ENCODE assay signal across 25 cellular contexts in the genomic region with DNA sequence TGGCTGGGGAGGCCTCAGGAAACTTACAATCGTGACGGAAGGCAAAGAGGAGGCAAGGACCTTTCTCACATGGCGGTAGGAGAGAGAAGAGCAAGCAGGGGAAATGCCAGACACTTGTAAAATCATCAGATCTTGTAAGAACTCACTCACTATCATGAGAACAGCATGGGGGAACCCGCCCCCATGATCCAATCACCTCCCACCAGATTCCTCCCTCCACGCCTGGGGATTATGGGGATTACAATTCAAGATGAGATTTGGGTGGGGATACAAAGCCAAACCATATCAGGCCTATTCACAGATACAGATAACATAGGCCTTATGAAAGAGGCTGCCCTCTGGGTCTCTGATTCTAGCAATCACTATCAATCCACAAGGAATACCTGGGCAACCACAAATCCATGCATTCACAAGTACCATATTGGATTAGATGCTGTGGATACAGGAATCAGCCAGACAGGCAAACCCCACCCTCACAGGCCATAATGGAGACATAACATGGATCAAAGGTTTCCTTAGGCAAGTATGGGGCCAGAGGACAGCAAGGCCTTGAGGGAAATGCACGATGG.
DNase-seq lines count a peak whose midpoint lies in the region; ATAC-seq and TF ChIP-seq lines count a peak whose summit lies in the region.
"Had no signal": no experiment of that assay in that cellular context is flagged by ENCODE, and none has a peak within 500 bp of the region (broad histone marks: within the 10 kb centered on the region; RNA-seq: fewer than 3 reads in every experiment).

No MANE protein-coding gene starts in this region.

- no peak overlapping the region for H2AFZ ChIP-seq in GM23248

- no peak overlapping the region for H3K9ac ChIP-seq in GM23248
- no peak overlapping the region for H3K9ac ChIP-seq in endodermal cell (ENCODE audit: extremely low read depth, low read length, poor library complexity, severe bottlenecking)

- peaks cover 30% of the 10 kb centered on the region for H3K4me1 Mint-ChIP-seq in endodermal cell
- H3K4me1 Mint-ChIP-seq: CD4-positive, CD25-positive, alpha-beta regulatory T cell; naive thymus-derived CD8-positive, alpha-beta T cell had no signal

- TF ChIP-seq CTCF in Panc1 (IDR thresholded peaks at IDR 0.05) (no peak), endodermal cell (conservative IDR thresholded peaks at IDR 0.05) (no peak), brain microvascular endothelial cell (IDR thresholded peaks at IDR 0.05; ENCODE audit: low read depth, low read length, missing control alignments) (no peak)

- no peaks in the 10 kb centered on the region for H3K9me3 Mint-ChIP-seq in endodermal cell
- H3K9me3 Mint-ChIP-seq: activated T-helper 2 cell treated with anti-CD3 and anti-CD28 coated beads, Interferon-gamma antibody, Interleukin-2, Interleukin-4, amounts not matched to agents 10 μg/mL and 5 μg/mL and 100 μg/mL, durations not matched to agents 14 hours and 24 hours and 36 hours had no signal

- 94 to 97% methylated on average over 6 of the region's 6 CpGs for WGBS in GM23248 (ENCODE audit: low coverage in 1 of 2, low lambda C conversion rate in 2 of 2, missing lambda C conversion rate in 2 of 2), 2 experiments
- 45 to 80% methylated on average over 4 to 5 of the region's 6 CpGs for WGBS in endodermal cell (ENCODE audit: insufficient coverage in 1 of 2, insufficient read length in 1 of 2), 2 experiments

- H3K4me1 ChIP-seq in GM23248 (ENCODE audit: insufficient read depth) = peaks cover 35% of the 10 kb centered on the region
- peaks cover 52% of the 10 kb centered on the region for H3K4me1 ChIP-seq in Panc1 (ENCODE audit: control insufficient read depth, insufficient read depth, low read length)
- H3K4me1 ChIP-seq in endodermal cell (ENCODE audit: control insufficient read depth, insufficient read depth, low read length) = no peaks in the 10 kb centered on the region

- no peaks in the 10 kb centered on the region for H3K36me3 ChIP-seq in GM23248 (ENCODE audit: low read depth)
- H3K36me3 ChIP-seq in Panc1 (ENCODE audit: control insufficient read depth, insufficient read depth, low read length) = peaks cover 7% of the 10 kb centered on the region; the same call in 1 of the 2 replicates
- H3K36me3 ChIP-seq in endodermal cell (ENCODE audit: control insufficient read depth, insufficient read depth, low read length) = no peaks in the 10 kb centered on the region
- peaks cover 15% of the 10 kb centered on the region for H3K36me3 ChIP-seq in brain microvascular endothelial cell (replicated peaks)
- H3K36me3 ChIP-seq: left ventricle myocardium inferior, SJSA1, upper lobe of right lung had no signal

- POLR2A ChIA-PET in Panc1 (lab: Charles Lee) = interaction anchor here (0.6 kb wide), 2 partner anchors 11 to 254 kb away, joined by 5 to 10 read pairs; no protein-coding TSS in a partner anchor

- no peaks in the 10 kb centered on the region for H3K9me2 ChIP-seq in GM23248 (ENCODE audit: insufficient read depth)

- H3K27me3 Mint-ChIP-seq in endodermal cell (ENCODE audit: insufficient read depth) = peaks cover 87% of the 10 kb centered on the region

- DNase-seq in GM23248 (no peak), Panc1 (ENCODE audit: low read depth, low spot score) (no peak), endodermal cell (peak; percentile 84), brain microvascular endothelial cell (no peak)
- no peak for DNase-seq in stimulated activated CD4-positive, alpha-beta T cell treated with anti-CD3 and anti-CD28 coated beads, Interleukin-2, amount 100 ng/mL, for 48 hours
- DNase-seq: activated CD4-positive, CD25-positive, alpha-beta regulatory T cell treated with anti-CD3 and anti-CD28 coated beads, Interleukin-2, amount 50 U/mL, for 72 hours; activated CD8-positive, alpha-beta T cell treated with anti-CD3 and anti-CD28 coated beads, Interleukin-2, amount 10 ng/mL, durations not matched to agents 7 days and 5 days; CD4-positive, CD25-positive, alpha-beta regulatory T cell; central memory CD4-positive, alpha-beta T cell; dermis blood vessel endothelial cell; Kasumi-1; left ventricle myocardium inferior; naive thymus-derived CD8-positive, alpha-beta T cell; NCI-H1048; NCI-H187; NCI-H526; retina; T-helper 1 cell; upper lobe of right lung had no signal

- H3K27me3 ChIP-seq in GM23248 (replicated peaks; ENCODE audit: insufficient read depth) = no peaks in the 10 kb centered on the region
- no peaks in the 10 kb centered on the region for H3K27me3 ChIP-seq in Panc1 (ENCODE audit: control insufficient read depth, insufficient read depth, low read length)
- peaks cover 79% of the 10 kb centered on the region for H3K27me3 ChIP-seq in endodermal cell (ENCODE audit: control insufficient read depth, insufficient read depth, low read length, poor library complexity, severe bottlenecking)
- H3K27me3 ChIP-seq in brain microvascular endothelial cell (replicated peaks) = no peaks in the 10 kb centered on the region
- H3K27me3 ChIP-seq: SJSA1, upper lobe of right lung had no signal

- H3K36me3 Mint-ChIP-seq in endodermal cell (ENCODE audit: low read depth) = no peaks in the 10 kb centered on the region
- H3K36me3 Mint-ChIP-seq: activated naive CD8-positive, alpha-beta T cell; CD4-positive, CD25-positive, alpha-beta regulatory T cell; naive thymus-derived CD8-positive, alpha-beta T cell had no signal

- no peak overlapping the region for H3K4me3 ChIP-seq in GM23248
- no peak overlapping the region for H3K4me3 ChIP-seq in Panc1 (ENCODE audit: low read depth in 2 of 2, low read length in 2 of 2)
- no peak overlapping the region for H3K4me3 ChIP-seq in endodermal cell (ENCODE audit: low read length)
- no peak overlapping the region for H3K4me3 ChIP-seq in brain microvascular endothelial cell (ENCODE audit: low read depth, low read length)
- H3K4me3 ChIP-seq: left ventricle myocardium inferior, SJSA1, upper lobe of right lung had no signal

- no peak overlapping the region for H3K4me3 Mint-ChIP-seq in endodermal cell
- H3K4me3 Mint-ChIP-seq: activated CD8-positive, alpha-beta T cell treated with anti-CD3 and anti-CD28 coated beads, Interleukin-2, amount 10 ng/mL, durations not matched to agents 7 days and 5 days; activated naive CD8-positive, alpha-beta T cell; CD4-positive, CD25-positive, alpha-beta regulatory T cell; naive thymus-derived CD8-positive, alpha-beta T cell had no signal

- H3K9me3 ChIP-seq in GM23248 (ENCODE audit: low read depth) (no peaks in the 10 kb centered on the region), Panc1 (ENCODE audit: control insufficient read depth, insufficient read depth, low read depth, low read length) (no peaks in the 10 kb centered on the region), endodermal cell (ENCODE audit: control insufficient read depth, low read length) (peaks cover 7% of the 10 kb centered on the region)
- H3K9me3 ChIP-seq: left ventricle myocardium inferior, SJSA1, upper lobe of right lung had no signal

- in situ Hi-C loops in GM23248 (cut with MboI) (no loop called here), Panc1 (cut with HindIII; ENCODE audit: low pct_unique_long_range_greater_than_20kb, low sequenced_read_pairs) (loop anchor here (25.0 kb wide), 1 partner anchor 268 kb away; no protein-coding TSS in a partner anchor), brain microvascular endothelial cell (cut with HindIII; ENCODE audit: low pct_ligation_motif_present, low sequenced_read_pairs) (no loop called here)

- CTCF ChIA-PET in Panc1 (lab: Charles Lee) = no interaction called here

- H4K20me1 ChIP-seq in GM23248 (ENCODE audit: insufficient read depth) = no peaks in the 10 kb centered on the region

- no peaks in the 10 kb centered on the region for H3K79me2 ChIP-seq in GM23248 (ENCODE audit: insufficient read depth)

- intact Hi-C loops in Panc1 (cut with micrococcal nuclease; ENCODE audit: unreplicated experiment) = no loop called here

- H3K4me2 ChIP-seq in GM23248 (ENCODE audit: unreplicated experiment) = peak overlapping the region; percentile 67

- peaks cover 19% of the 10 kb centered on the region for H3F3A ChIP-seq in GM23248 (ENCODE audit: insufficient read depth)

- BruUV-seq in Panc1 (replicated peaks; lab: Mats Ljungman, UMichigan) = no TSS peak

- peak overlapping the region; percentile 65; the same call in 1 of the 2 replicates for H3K27ac ChIP-seq in GM23248
- H3K27ac ChIP-seq in Panc1 (ENCODE audit: low read length) = peak overlapping the region; percentile 41; the same call in 1 of the 2 replicates
- no peak overlapping the region for H3K27ac ChIP-seq in endodermal cell (ENCODE audit: low read depth, low read length)
- peak overlapping the region; percentile 7 for H3K27ac ChIP-seq in temporal lobe (ENCODE audit: low read depth, low read length)
- no peak overlapping the region for H3K27ac ChIP-seq in brain microvascular endothelial cell
- H3K27ac ChIP-seq: HL-60, left ventricle myocardium inferior, SJSA1, upper lobe of right lung had no signal

- H3K27ac Mint-ChIP-seq in endodermal cell = no peak overlapping the region
- H3K27ac Mint-ChIP-seq: activated CD8-positive, alpha-beta T cell treated with anti-CD3 and anti-CD28 coated beads, Interleukin-2, amount 10 ng/mL, durations not matched to agents 7 days and 5 days; activated naive CD8-positive, alpha-beta T cell; activated T-helper 2 cell treated with anti-CD3 and anti-CD28 coated beads, Interferon-gamma antibody, Interleukin-2, Interleukin-4, amounts not matched to agents 10 μg/mL and 5 μg/mL and 100 μg/mL, durations not matched to agents 14 hours and 24 hours and 36 hours; CD4-positive, CD25-positive, alpha-beta regulatory T cell; naive thymus-derived CD8-positive, alpha-beta T cell had no signal

- ATAC-seq in Panc1 (no peak), HG02623 (IDR thresholded peaks at IDR 0.05; ENCODE audit: unreplicated experiment) (no peak)
- ATAC-seq: activated CD8-positive, alpha-beta T cell treated with anti-CD3 and anti-CD28 coated beads, Interleukin-2, amount 10 ng/mL, durations not matched to agents 7 days and 5 days; naive thymus-derived CD8-positive, alpha-beta T cell; upper lobe of right lung had no signal

Comparison
In these comparisons a context has a peak if more than half of its experiments do, and no peak if none do; other contexts are left out.
1. H3K27ac ChIP-seq: peak in GM23248 (single experiment), Panc1 (single experiment) and temporal lobe (single experiment); none in endodermal cell (single experiment) and brain microvascular endothelial cell (single experiment).